In the genomic region with DNA sequence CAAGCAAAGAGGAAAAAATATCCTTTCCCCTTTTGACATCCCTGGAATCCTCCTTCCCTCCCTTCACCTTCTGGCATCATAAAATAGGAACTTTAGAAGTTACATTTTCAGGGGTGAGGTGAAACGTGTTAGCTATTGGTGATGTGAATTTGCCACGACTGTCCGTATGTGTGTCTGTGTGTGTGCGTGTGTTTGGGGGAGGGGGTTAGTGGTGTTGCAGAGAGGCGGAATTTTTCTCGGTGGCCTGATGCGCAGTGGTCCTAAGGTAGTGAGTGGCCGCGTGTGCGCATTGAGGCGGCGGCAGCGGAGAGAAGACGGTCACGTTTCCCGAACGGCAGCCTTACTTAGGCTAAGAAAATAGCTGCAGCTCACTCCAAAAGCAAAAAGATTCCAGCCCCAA, we compare ENCODE assay signal across 8 cellular contexts. TPM values are rescaled to one million over a fixed set of nuclear protein-coding genes. Genes with fewer than 3 reads are reported as not detected.
A peak's percentile ranks its signal among the peaks of the same experiment; 100 is the strongest.
DNase-seq lines count a peak whose midpoint lies in the region; ATAC-seq and TF ChIP-seq lines count a peak whose summit lies in the region.

No MANE protein-coding gene starts in this region.

- H3K9me3 Mint-ChIP-seq in stimulated activated memory B cell treated with anti-CD40 and anti-IgM and Interleukin-4, amounts not matched to agents 10 μg/mL and 1 μg/mL and 100 μg/mL, for 72 hours = peaks cover 4% of the 10 kb centered on the region

- WGBS in heart left ventricle, 4 donors = 0 to 5% (median 4%) methylated on average over 11 to 17 of the region's 17 CpGs
- WGBS in ectodermal cell, 2 experiments = 0 to 1% methylated on average over 17 of the region's 17 CpGs

- ATAC-seq in heart left ventricle (no peak), left ventricle myocardium superior (no peak)
- ATAC-seq in stimulated activated memory B cell treated with anti-CD40 and anti-IgM and Interleukin-4, amounts not matched to agents 10 μg/mL and 1 μg/mL and 100 μg/mL, for 72 hours = no peak

- H3K4me1 ChIP-seq in heart left ventricle = peaks cover 0 to 41% (median 20%) of the 10 kb centered on the region in 12 donors
- H3K4me1 ChIP-seq in ectodermal cell (ENCODE audit: control insufficient read depth, insufficient read depth, low read length) = peaks cover 30% of the 10 kb centered on the region
- no peaks in the 10 kb centered on the region for H3K4me1 ChIP-seq in mucosa of rectum (ENCODE audit: control insufficient read depth in 2 of 2, insufficient read depth in 2 of 2, low read length in 2 of 2)
- H3K4me1 ChIP-seq in vagina = peaks cover 36% of the 10 kb centered on the region

- H3K4me3 Mint-ChIP-seq in stimulated activated memory B cell treated with anti-CD40 and anti-IgM and Interleukin-4, amounts not matched to agents 10 μg/mL and 1 μg/mL and 100 μg/mL, for 72 hours = no peak overlapping the region

- peaks cover 50% of the 10 kb centered on the region for H3K27me3 Mint-ChIP-seq in stimulated activated memory B cell treated with anti-CD40 and anti-IgM and Interleukin-4, amounts not matched to agents 10 μg/mL and 1 μg/mL and 100 μg/mL, for 72 hours

- H3K27me3 ChIP-seq in heart left ventricle (peaks cover 0 to 57% (median 40%) of the 10 kb centered on the region in 9 donors), ectodermal cell (ENCODE audit: control insufficient read depth, insufficient read depth, low read length, poor library complexity, severe bottlenecking) (peaks cover 65% of the 10 kb centered on the region), mucosa of rectum (ENCODE audit: control insufficient read depth in 2 of 2, insufficient read depth in 2 of 2, low read length in 2 of 2) (peaks cover 8 to 20% of the 10 kb centered on the region in 2 donors), vagina (no peaks in the 10 kb centered on the region)

- TF ChIP-seq POLR2A in heart left ventricle (IDR thresholded peaks at IDR 0.05) = no peak
- no peak for TF ChIP-seq POLR2A in vagina (IDR thresholded peaks at IDR 0.05)

- no peak overlapping the region for H3K9ac ChIP-seq in mucosa of rectum (ENCODE audit: low read depth in 1 of 2, low read length in 2 of 2)

- no peak for DNase-seq in heart left ventricle
- DNase-seq in left ventricle myocardium superior = no peak
- DNase-seq in vagina (ENCODE audit: extremely low spot score in 2 of 2) = no peak
- no peak for DNase-seq in cerebellar nuclear complex (lab: John Stamatoyannopoulos, UW)
- DNase-seq in T-helper 1 cell = no peak

- H3K9me3 ChIP-seq in heart left ventricle = no peaks in the 10 kb centered on the region
- H3K9me3 ChIP-seq in ectodermal cell (ENCODE audit: control insufficient read depth, low read length) = no peaks in the 10 kb centered on the region
- no peaks in the 10 kb centered on the region for H3K9me3 ChIP-seq in mucosa of rectum (ENCODE audit: control insufficient read depth in 2 of 2, low read length in 2 of 2)
- no peaks in the 10 kb centered on the region for H3K9me3 ChIP-seq in vagina

- TF ChIP-seq CTCF in heart left ventricle (IDR thresholded peaks at IDR 0.05) = no peak
- no peak for TF ChIP-seq CTCF in vagina (IDR thresholded peaks at IDR 0.05)

- intact Hi-C loops in heart left ventricle (cut with DNase I) (loop anchor here in 8 of 10 donors (5.0 to 10.0 kb wide), 4 partner anchors 257 to 1530 kb away; no protein-coding TSS in a partner anchor), left ventricle myocardium superior (cut with micrococcal nuclease) (no loop called here), vagina (cut with DNase I) (no loop called here)

- no peaks in the 10 kb centered on the region for H3K4me1 Mint-ChIP-seq in stimulated activated memory B cell treated with anti-CD40 and anti-IgM and Interleukin-4, amounts not matched to agents 10 μg/mL and 1 μg/mL and 100 μg/mL, for 72 hours

- no peaks in the 10 kb centered on the region for H3K36me3 Mint-ChIP-seq in stimulated activated memory B cell treated with anti-CD40 and anti-IgM and Interleukin-4, amounts not matched to agents 10 μg/mL and 1 μg/mL and 100 μg/mL, for 72 hours

- H3K36me3 ChIP-seq in heart left ventricle (no peaks in the 10 kb centered on the region), ectodermal cell (ENCODE audit: control insufficient read depth, insufficient read depth, low read length) (no peaks in the 10 kb centered on the region), mucosa of rectum (ENCODE audit: control insufficient read depth in 2 of 2, insufficient read depth in 2 of 2, low read length in 2 of 2) (no peaks in the 10 kb centered on the region), vagina (no peaks in the 10 kb centered on the region)

- H3K27ac Mint-ChIP-seq in stimulated activated memory B cell treated with anti-CD40 and anti-IgM and Interleukin-4, amounts not matched to agents 10 μg/mL and 1 μg/mL and 100 μg/mL, for 72 hours = no peak overlapping the region

- peak overlapping the region in 11 of 12 donors; percentile 44 to 80 (median 61) for H3K4me3 ChIP-seq in heart left ventricle
- H3K4me3 ChIP-seq in ectodermal cell (ENCODE audit: insufficient read depth, low read depth, low read length) = peak overlapping the region; percentile 56
- peak overlapping the region; percentile 40 to 66 for H3K4me3 ChIP-seq in mucosa of rectum (ENCODE audit: low read length in 2 of 2)
- peak overlapping the region; percentile 68 to 76 for H3K4me3 ChIP-seq in vagina

- H3K27ac ChIP-seq in heart left ventricle (peak overlapping the region in 1 of 12 donors; percentile 74), ectodermal cell (ENCODE audit: insufficient read depth, low read depth, low read length, poor library complexity, severe bottlenecking) (no peak overlapping the region), mucosa of rectum (ENCODE audit: low read depth in 2 of 2, low read length in 2 of 2) (no peak overlapping the region), vagina (peak overlapping the region; percentile 81)

RNA-seq across cellular contexts. Expression of a gene that starts 4.5 kb away (rescaled TPM):
- total RNA-seq in heart left ventricle = 10 to 100 TPM in 1 of 9 donors, 1 to 10 TPM in 7, under 1 TPM in 1; 0.93 to 41.9 (median 3.3) TPM
- 1 to 10 TPM in 1 of 2 donors, under 1 TPM in 1; 0.61 to 1.6 TPM for polyA plus RNA-seq in heart left ventricle
- 4.6 TPM for total RNA-seq in left ventricle myocardium superior
- 7.5 TPM for polyA plus RNA-seq in ectodermal cell (2013, experiment 1 of 4)
- 10.2 TPM for polyA plus RNA-seq in ectodermal cell (2013, experiment 2 of 4)
- polyA plus RNA-seq in ectodermal cell (2013, experiment 3 of 4) = 6.5 TPM
- polyA plus RNA-seq in ectodermal cell (2013, experiment 4 of 4) = 9.0 TPM
- 22.8 TPM for total RNA-seq in vagina

Comparison
In these comparisons a context has a peak if more than half of its experiments do, and no peak if none do; other contexts are left out.
1. intact Hi-C loops: an anchor here in heart left ventricle (5.0 to 10.0 kb wide); none called in left ventricle myocardium superior and vagina.